ENCODE assay signal across 27 cellular contexts in the genomic region with DNA sequence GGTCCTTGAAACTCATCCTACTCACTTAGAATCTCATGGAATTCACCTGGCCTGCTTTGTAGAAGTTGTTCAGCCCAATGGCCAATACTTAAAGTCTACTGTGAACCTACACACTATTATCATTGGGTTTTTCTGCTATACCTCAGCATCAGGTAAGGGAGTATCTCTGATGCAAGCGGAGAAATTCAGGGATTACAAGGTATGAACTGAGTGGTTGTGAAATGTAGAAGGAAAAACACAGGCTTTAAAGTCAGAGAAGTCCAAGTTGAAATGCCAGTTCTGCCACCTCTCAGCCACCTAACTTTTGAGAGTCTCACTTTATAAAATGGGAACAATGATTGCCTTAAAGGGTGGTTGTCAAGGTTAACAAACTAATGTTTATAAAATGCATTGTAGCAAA.
"Had no signal": no experiment of that assay in that cellular context is flagged by ENCODE, and none has a peak within 500 bp of the region (broad histone marks: within the 10 kb centered on the region; RNA-seq: fewer than 3 reads in every experiment).

No MANE protein-coding gene starts in this region.

- H3K36me3 ChIP-seq: neural progenitor cell, ovary, vagina had no signal

- H3K4me3 ChIP-seq: neural progenitor cell, ovary, psoas muscle, right lobe of liver, sigmoid colon, stomach, thoracic aorta, thyroid gland, tibial nerve, upper lobe of left lung, vagina had no signal

- H3K9me3 Mint-ChIP-seq: nephron; neural progenitor cell; stimulated activated effector memory CD8-positive, alpha-beta T cell treated with anti-CD3 and anti-CD28 coated beads, Interleukin-12 subunit alpha, Interleukin-12 subunit beta, amount 100 ng/mL, for 72 hours; stimulated activated naive B cell treated with anti-CD40 and anti-IgM and Interleukin-4, amounts not matched to agents 10 μg/mL and 1 μg/mL and 100 μg/mL, for 72 hours; stimulated activated naive CD8-positive, alpha-beta T cell treated with anti-CD3 and anti-CD28 coated beads, Interleukin-15, Interleukin-2, amounts not matched to agents 100 ng/mL and 50 ng/mL, for 24 hours had no signal

- DNase-seq: occipital lobe; ovary; posterior cingulate gyrus; psoas muscle; right cardiac atrium; right lobe of liver; sigmoid colon; small intestine; stimulated activated CD4-positive, alpha-beta T cell treated with anti-CD3 and anti-CD28 coated beads, Interleukin-15, amount 100 ng/mL, for 24 hours; stimulated activated CD4-positive, alpha-beta T cell treated with anti-CD3 and anti-CD28 coated beads, Interleukin-2, amount 100 ng/mL, for 24 hours; stimulated activated CD4-positive, alpha-beta T cell treated with anti-CD3 and anti-CD28 coated beads, Interleukin-2, amount 100 ng/mL, for 48 hours; stimulated activated CD4-positive, alpha-beta T cell treated with anti-CD3 and anti-CD28 coated beads, Interleukin-4, amount 100 ng/mL, for 24 hours; stimulated activated naive B cell treated with anti-CD40 and anti-IgM and Interleukin-4, amounts not matched to agents 10 μg/mL and 1 μg/mL and 100 μg/mL, for 72 hours; stimulated activated naive CD4-positive, alpha-beta T cell treated with Interleukin-2 at 50 U/mL for 16 hours; stomach; thyroid gland; upper lobe of left lung had no signal

- H3K36me3 Mint-ChIP-seq: stimulated activated effector memory CD8-positive, alpha-beta T cell treated with anti-CD3 and anti-CD28 coated beads, Interleukin-12 subunit alpha, Interleukin-12 subunit beta, amount 100 ng/mL, for 72 hours; stimulated activated naive B cell treated with anti-CD40 and anti-IgM and Interleukin-4, amounts not matched to agents 10 μg/mL and 1 μg/mL and 100 μg/mL, for 72 hours had no signal

- H3K27ac ChIP-seq: neural progenitor cell, ovary, parathyroid adenoma, psoas muscle, right lobe of liver, sigmoid colon, stomach, thoracic aorta, thyroid gland, tibial nerve, upper lobe of left lung, vagina had no signal

- H3K27ac Mint-ChIP-seq: nephron; neural progenitor cell; progenitor cell of endocrine pancreas; stimulated activated effector memory CD8-positive, alpha-beta T cell treated with anti-CD3 and anti-CD28 coated beads, Interleukin-12 subunit alpha, Interleukin-12 subunit beta, amount 100 ng/mL, for 72 hours; stimulated activated naive B cell treated with anti-CD40 and anti-IgM and Interleukin-4, amounts not matched to agents 10 μg/mL and 1 μg/mL and 100 μg/mL, for 72 hours; stimulated activated naive CD8-positive, alpha-beta T cell treated with anti-CD3 and anti-CD28 coated beads, Interleukin-15, Interleukin-2, amounts not matched to agents 100 ng/mL and 50 ng/mL, for 24 hours had no signal

- H3K27me3 ChIP-seq: neural progenitor cell, ovary, right lobe of liver, sigmoid colon, stomach, thyroid gland, tibial nerve, upper lobe of left lung, vagina had no signal

- H3K27me3 Mint-ChIP-seq: progenitor cell of endocrine pancreas; stimulated activated naive CD8-positive, alpha-beta T cell treated with anti-CD3 and anti-CD28 coated beads, Interleukin-15, Interleukin-2, amounts not matched to agents 100 ng/mL and 50 ng/mL, for 24 hours had no signal

- FAIRE-seq: small intestine, urothelium cell line had no signal

- H3K9me3 ChIP-seq: ovary, psoas muscle, right lobe of liver, sigmoid colon, stomach, thoracic aorta, thyroid gland, tibial nerve, upper lobe of left lung, vagina had no signal

- H3K4me3 Mint-ChIP-seq: nephron; neural progenitor cell; stimulated activated effector memory CD8-positive, alpha-beta T cell treated with anti-CD3 and anti-CD28 coated beads, Interleukin-12 subunit alpha, Interleukin-12 subunit beta, amount 100 ng/mL, for 72 hours; stimulated activated naive B cell treated with anti-CD40 and anti-IgM and Interleukin-4, amounts not matched to agents 10 μg/mL and 1 μg/mL and 100 μg/mL, for 72 hours; stimulated activated naive CD8-positive, alpha-beta T cell treated with anti-CD3 and anti-CD28 coated beads, Interleukin-15, Interleukin-2, amounts not matched to agents 100 ng/mL and 50 ng/mL, for 24 hours had no signal

- H3K4me1 ChIP-seq: neural progenitor cell, parathyroid adenoma, psoas muscle, sigmoid colon, stomach, thyroid gland, tibial nerve, upper lobe of left lung, vagina had no signal

- ATAC-seq: psoas muscle; right cardiac atrium; right lobe of liver; stimulated activated effector memory CD8-positive, alpha-beta T cell treated with anti-CD3 and anti-CD28 coated beads, Interleukin-12 subunit alpha, Interleukin-12 subunit beta, amount 100 ng/mL, for 72 hours; stimulated activated naive B cell treated with anti-CD40 and anti-IgM and Interleukin-4, amounts not matched to agents 10 μg/mL and 1 μg/mL and 100 μg/mL, for 72 hours had no signal

- H3K4me1 Mint-ChIP-seq: nephron; neural progenitor cell; stimulated activated effector memory CD8-positive, alpha-beta T cell treated with anti-CD3 and anti-CD28 coated beads, Interleukin-12 subunit alpha, Interleukin-12 subunit beta, amount 100 ng/mL, for 72 hours; stimulated activated naive B cell treated with anti-CD40 and anti-IgM and Interleukin-4, amounts not matched to agents 10 μg/mL and 1 μg/mL and 100 μg/mL, for 72 hours had no signal
